ENCODE assay signal across 21 cellular contexts in genomic region chr13:72384186-72384823, GRCh38.
DNase-seq lines count a peak whose midpoint lies in the region; ATAC-seq and TF ChIP-seq lines count a peak whose summit lies in the region.
"Had no signal": no experiment of that assay in that cellular context is flagged by ENCODE, and none has a peak within 500 bp of the region (broad histone marks: within the 10 kb centered on the region; RNA-seq: fewer than 3 reads in every experiment).

No MANE protein-coding gene starts in this region.

- H3K4me3 Mint-ChIP-seq in MCF 10A (ENCODE audit: unreplicated experiment) (no peak overlapping the region), type B pancreatic cell (no peak overlapping the region)
- H3K4me3 Mint-ChIP-seq: activated B cell treated with CpG ODN at 0.5 μM for 24 hours; activated naive CD8-positive, alpha-beta T cell; CD4-positive, CD25-positive, alpha-beta regulatory T cell; mesothelial cell of epicardium; neural crest cell; T-helper 17 cell had no signal

- H3K9me3 Mint-ChIP-seq in MCF 10A (ENCODE audit: unreplicated experiment) (no peaks in the 10 kb centered on the region), type B pancreatic cell (no peaks in the 10 kb centered on the region)
- H3K9me3 Mint-ChIP-seq: mesothelial cell of epicardium, neural crest cell had no signal

- no peaks in the 10 kb centered on the region for H3K27me3 Mint-ChIP-seq in MCF 10A (ENCODE audit: insufficient read depth, unreplicated experiment)
- H3K27me3 Mint-ChIP-seq in type B pancreatic cell = no peaks in the 10 kb centered on the region
- H3K27me3 Mint-ChIP-seq: activated B cell treated with CpG ODN at 0.5 μM for 24 hours; activated naive CD8-positive, alpha-beta T cell; CD4-positive, CD25-positive, alpha-beta regulatory T cell; T-helper 17 cell had no signal

- DNase-seq in mammary epithelial cell (no peak), MCF 10A (ENCODE audit: unreplicated experiment) (no peak), choroid plexus epithelial cell (ENCODE audit: low read depth) (peak; percentile 31), iPS DF 6.9 (ENCODE audit: low read depth, low spot score) (peak; percentile 9), type B pancreatic cell (ENCODE audit: extremely low spot score, unreplicated experiment) (no peak), upper lobe of left lung (no peak), ureter (ENCODE audit: low spot score) (no peak), SIG-M5 (lab: John Stamatoyannopoulos, UW) (no peak)
- DNase-seq: activated B cell treated with CpG ODN at 0.5 μM for 24 hours; activated CD8-positive, alpha-beta memory T cell treated with anti-CD3 and anti-CD28 coated beads for 24 hours; CD4-positive, CD25-positive, alpha-beta regulatory T cell; NCI-H1694 treated with DMSO at 0.1 percent for 48 hours; NCI-H2227 treated with DMSO at 0.1 percent for 48 hours; Right ventricle myocardium superior; stimulated activated CD4-positive, alpha-beta T cell treated with anti-CD3 and anti-CD28 coated beads, Interleukin-15, amount 100 ng/mL, for 24 hours; stimulated activated naive CD4-positive, alpha-beta T cell; T-helper 17 cell had no signal

- H3K27ac ChIP-seq in mammary epithelial cell (ENCODE audit: insufficient read depth, low read depth, low read length) (peak overlapping the region; percentile 47), iPS DF 6.9 (ENCODE audit: low read length) (no peak overlapping the region), upper lobe of left lung (no peak overlapping the region)
- H3K27ac ChIP-seq: tibial nerve had no signal

- dilution Hi-C loops in mammary epithelial cell (cut with HindIII; ENCODE audit: low sequenced_read_pairs) = no loop called here

- in situ Hi-C loops in mammary epithelial cell (cut with MboI; ENCODE audit: low sequenced_read_pairs in 2 of 2) = no loop called here

- no peaks in the 10 kb centered on the region for H3K36me3 ChIP-seq in mammary epithelial cell (ENCODE audit: insufficient read depth, low read length)
- H3K36me3 ChIP-seq in iPS DF 6.9 (ENCODE audit: control insufficient read depth, insufficient read depth, low read length) = no peaks in the 10 kb centered on the region
- H3K36me3 ChIP-seq in upper lobe of left lung = no peaks in the 10 kb centered on the region
- H3K36me3 ChIP-seq: tibial nerve had no signal

- H3K27me3 ChIP-seq in mammary epithelial cell (ENCODE audit: insufficient read depth, low read length) (no peaks in the 10 kb centered on the region), iPS DF 6.9 (ENCODE audit: control insufficient read depth, insufficient read depth, low read length) (no peaks in the 10 kb centered on the region), upper lobe of left lung (no peaks in the 10 kb centered on the region)
- H3K27me3 ChIP-seq: tibial nerve had no signal

- 45% methylated on average over 4 of the region's 4 CpGs for WGBS in mammary epithelial cell (ENCODE audit: low coverage, missing lambda C conversion rate)
- no CpG with 5 or more reads among the region's 4 CpGs for WGBS in iPS DF 6.9 (ENCODE audit: insufficient coverage, insufficient read length)
- WGBS in upper lobe of left lung, 2 donors = 57 to 63% methylated on average over 4 of the region's 4 CpGs

- H3K4me1 Mint-ChIP-seq in MCF 10A (ENCODE audit: insufficient read depth, unreplicated experiment) (peaks cover 11% of the 10 kb centered on the region), type B pancreatic cell (ENCODE audit: unreplicated experiment) (no peaks in the 10 kb centered on the region)
- H3K4me1 Mint-ChIP-seq: activated B cell treated with CpG ODN at 0.5 μM for 24 hours; CD4-positive, CD25-positive, alpha-beta regulatory T cell; T-helper 17 cell had no signal

- H3K79me2 ChIP-seq in mammary epithelial cell (ENCODE audit: insufficient read depth, low read length) = no peaks in the 10 kb centered on the region

- no peak for TF ChIP-seq EP300 in upper lobe of left lung (IDR thresholded peaks at IDR 0.05)

- H3K9me3 ChIP-seq in mammary epithelial cell (replicated peaks; ENCODE audit: insufficient read depth, low read length) (no peaks in the 10 kb centered on the region), iPS DF 6.9 (ENCODE audit: control insufficient read depth, insufficient read depth, low read length) (no peaks in the 10 kb centered on the region), upper lobe of left lung (no peaks in the 10 kb centered on the region)
- H3K9me3 ChIP-seq: tibial nerve had no signal

- H3K27ac Mint-ChIP-seq in MCF 10A (ENCODE audit: low read depth, unreplicated experiment) = no peak overlapping the region
- H3K27ac Mint-ChIP-seq in type B pancreatic cell = peak overlapping the region; percentile 8
- H3K27ac Mint-ChIP-seq: activated B cell treated with CpG ODN at 0.5 μM for 24 hours; activated naive CD8-positive, alpha-beta T cell; CD4-positive, CD25-positive, alpha-beta regulatory T cell; mesothelial cell of epicardium; T-helper 17 cell had no signal

- H3K4me2 ChIP-seq in mammary epithelial cell (ENCODE audit: insufficient read depth, low read depth, low read length) = no peak overlapping the region

- BruUV-seq in mammary epithelial cell (replicated peaks; lab: Mats Ljungman, UMichigan) = no TSS peak
- no TSS peak for BruUV-seq in MCF 10A (replicated peaks; lab: Mats Ljungman, UMichigan)

- H3K4me3 ChIP-seq in mammary epithelial cell (replicated peaks in 1 of 3; ENCODE audit: insufficient read depth in 1 of 3, low read depth in 2 of 3, low read length in 3 of 3) = no peak overlapping the region
- H3K4me3 ChIP-seq in choroid plexus epithelial cell (ENCODE audit: low read depth, low read length) = no peak overlapping the region
- no peak overlapping the region for H3K4me3 ChIP-seq in iPS DF 6.9 (ENCODE audit: low read length)
- no peak overlapping the region for H3K4me3 ChIP-seq in upper lobe of left lung
- H3K4me3 ChIP-seq: tibial nerve had no signal

- no peak for ATAC-seq in upper lobe of left lung (ENCODE audit: low FRiP score in 2 of 2)
- ATAC-seq: T-helper 17 cell had no signal

- peak overlapping the region; percentile 79 for H2AFZ ChIP-seq in mammary epithelial cell (ENCODE audit: low read depth, low read length)

- peaks cover 16% of the 10 kb centered on the region for H3K4me1 ChIP-seq in mammary epithelial cell (ENCODE audit: insufficient read depth, low read length)
- no peaks in the 10 kb centered on the region for H3K4me1 ChIP-seq in iPS DF 6.9 (ENCODE audit: control insufficient read depth, insufficient read depth, low read length)
- no peaks in the 10 kb centered on the region for H3K4me1 ChIP-seq in upper lobe of left lung
- H3K4me1 ChIP-seq: tibial nerve had no signal

- intact Hi-C loops in mammary epithelial cell (cut with micrococcal nuclease) = no loop called here
- intact Hi-C loops in MCF 10A (cut with micrococcal nuclease) = no loop called here

- CTCF ChIA-PET in mammary epithelial cell (lab: Charles Lee; ENCODE audit: low non-redundant PET) (no interaction called here), MCF 10A (lab: Yijun Ruan, JAX) (interaction anchor here (0.7 to 1.0 kb wide), 2 partner anchors 10 to 1069 kb away, joined by 3 to 4 read pairs; no protein-coding TSS in a partner anchor)

- no peak overlapping the region for H3K9ac ChIP-seq in mammary epithelial cell (ENCODE audit: insufficient read depth, low read length)

- POLR2A ChIA-PET in MCF 10A (lab: Yijun Ruan, JAX) = interaction anchor here (0.5 kb wide), 1 partner anchor 280 kb away, joined by 3 read pairs; no protein-coding TSS in a partner anchor

- no peak for TF ChIP-seq POLR2A in upper lobe of left lung (IDR thresholded peaks at IDR 0.05)

- TF ChIP-seq CTCF in mammary epithelial cell (conservative IDR thresholded peaks at IDR 0.05 in 1 of 2, IDR thresholded peaks at IDR 0.05 in 1 of 2; ENCODE audit: extremely low read depth in 1 of 2, insufficient read depth in 1 of 2, low read depth in 1 of 2, low read length in 2 of 2) = peak; percentile 19 to 35
- no peak for TF ChIP-seq CTCF in MCF 10A (IDR thresholded peaks at IDR 0.05; ENCODE audit: unreplicated experiment)
- peak; percentile 32 for TF ChIP-seq CTCF in choroid plexus epithelial cell (conservative IDR thresholded peaks at IDR 0.05; ENCODE audit: low read depth, low read length)
- TF ChIP-seq CTCF in type B pancreatic cell (conservative IDR thresholded peaks at IDR 0.05) = no peak
- TF ChIP-seq CTCF in upper lobe of left lung (IDR thresholded peaks at IDR 0.05) = no peak

- H4K20me1 ChIP-seq in mammary epithelial cell (ENCODE audit: insufficient read depth, low read length) = no peaks in the 10 kb centered on the region

- H3K36me3 Mint-ChIP-seq in MCF 10A (ENCODE audit: insufficient read depth, unreplicated experiment) (no peaks in the 10 kb centered on the region), type B pancreatic cell (no peaks in the 10 kb centered on the region)
- H3K36me3 Mint-ChIP-seq: activated naive CD8-positive, alpha-beta T cell; CD4-positive, CD25-positive, alpha-beta regulatory T cell; mesothelial cell of epicardium had no signal

Comparison
In these comparisons a context has a peak if more than half of its experiments do, and no peak if none do; other contexts are left out.
1. CTCF ChIP-seq: peak in mammary epithelial cell (2 of 2) and choroid plexus epithelial cell (single experiment); none in MCF 10A (single experiment), type B pancreatic cell (single experiment) and upper lobe of left lung (0 of 6).
2. DNase-seq: peak in choroid plexus epithelial cell (single experiment) and iPS DF 6.9 (single experiment); none in mammary epithelial cell (single experiment), MCF 10A (single experiment), type B pancreatic cell (single experiment), upper lobe of left lung (0 of 2), ureter (single experiment) and SIG-M5 (single experiment).